In genomic region chr1:77990629-77991204, GRCh38 we compare ENCODE assay signal across 30 cellular contexts. TPM values are rescaled to one million over a fixed set of nuclear protein-coding genes. Genes with fewer than 3 reads are reported as not detected.
"Had no signal": no experiment of that assay in that cellular context is flagged by ENCODE, and none has a peak within 500 bp of the region (broad histone marks: within the 10 kb centered on the region; RNA-seq: fewer than 3 reads in every experiment).

No MANE protein-coding gene starts in this region.

- H3K27ac Mint-ChIP-seq: activated B cell treated with CpG ODN at 0.5 μM for 24 hours; activated CD4-positive, alpha-beta T cell treated with anti-CD3 and anti-CD28 coated beads for 36 hours; activated CD8-positive, alpha-beta T cell treated with anti-CD3 and anti-CD28 coated beads for 36 hours; T-cell had no signal

- H3K27ac ChIP-seq: SK-N-MC had no signal

- H3K27me3 Mint-ChIP-seq: activated B cell treated with CpG ODN at 0.5 μM for 24 hours; activated CD4-positive, alpha-beta T cell treated with anti-CD3 and anti-CD28 coated beads for 36 hours; activated CD8-positive, alpha-beta T cell treated with anti-CD3 and anti-CD28 coated beads for 36 hours; activated naive CD4-positive, alpha-beta T cell treated with anti-CD3 and anti-CD28 coated beads, Interleukin-2, amount 50 U/mL, for 24 hours; T-cell had no signal

- FAIRE-seq: bronchial epithelial cell, TTC549 had no signal

- ATAC-seq: activated CD8-positive, alpha-beta T cell treated with anti-CD3 and anti-CD28 coated beads for 36 hours; Panc1; Right ventricle myocardium inferior; T-cell had no signal

- H3K4me3 ChIP-seq: SK-N-MC had no signal

- DNase-seq: activated B cell treated with CpG ODN at 0.5 μM for 24 hours; activated CD4-positive, alpha-beta T cell treated with anti-CD3 and anti-CD28 coated beads for 36 hours; activated CD8-positive, alpha-beta T cell treated with anti-CD3 and anti-CD28 coated beads for 36 hours; activated effector memory CD4-positive, alpha-beta T cell treated with Interleukin-2 at 50 U/mL for 16 hours; activated naive CD4-positive, alpha-beta T cell; aorta; central memory CD4-positive, alpha-beta T cell; KBM-7; MV-4-11; NCI-H1092 treated with DMSO at 0.1 percent for 48 hours; NCI-H1417 treated with DMSO at 0.1 percent for 48 hours; NCI-H1694; NCI-H2029; NCI-H2107; NCI-H2171 treated with DMSO at 0.1 percent for 48 hours; NCI-H226; NCI-H510A; NCI-H526 treated with DMSO at 0.1 percent for 48 hours; NCI-H82; OCI-M1; RPMI8226; T-cell; T-helper 2 cell; T1000 had no signal

- H3K4me3 Mint-ChIP-seq: activated B cell treated with CpG ODN at 0.5 μM for 24 hours; activated CD4-positive, alpha-beta T cell treated with anti-CD3 and anti-CD28 coated beads for 36 hours; activated CD8-positive, alpha-beta T cell treated with anti-CD3 and anti-CD28 coated beads for 36 hours; activated naive CD4-positive, alpha-beta T cell treated with anti-CD3 and anti-CD28 coated beads, Interleukin-2, amount 50 U/mL, for 24 hours; T-cell had no signal

- H3K9me3 Mint-ChIP-seq: activated B cell treated with CpG ODN at 0.5 μM for 24 hours; activated CD8-positive, alpha-beta T cell treated with anti-CD3 and anti-CD28 coated beads for 36 hours; activated naive CD4-positive, alpha-beta T cell treated with anti-CD3 and anti-CD28 coated beads, Interleukin-2, amount 50 U/mL, for 24 hours; T-cell had no signal

RNA-seq across cellular contexts. Expression of gene GIPC2, which starts 55.0 kb away (rescaled TPM):
- total RNA-seq: activated B cell treated with CpG ODN at 0.5 μM for 24 hours had no signal
